10 cellular contexts compared by ENCODE assay signal in genomic region chr1:47449702-47450552, GRCh38. TPM values are rescaled to one million over a fixed set of nuclear protein-coding genes. Genes with fewer than 3 reads are reported as not detected.
DNase-seq lines count a peak whose midpoint lies in the region; ATAC-seq and TF ChIP-seq lines count a peak whose summit lies in the region.
"Had no signal": no experiment of that assay in that cellular context is flagged by ENCODE, and none has a peak within 500 bp of the region (broad histone marks: within the 10 kb centered on the region; RNA-seq: fewer than 3 reads in every experiment).

No MANE protein-coding gene starts in this region.

- no peak for ATAC-seq in HG03108 (IDR thresholded peaks at IDR 0.05; ENCODE audit: unreplicated experiment)
- ATAC-seq in GM18520 (IDR thresholded peaks at IDR 0.05; ENCODE audit: unreplicated experiment) = no peak

- no peak overlapping the region for H3K4me3 ChIP-seq in NB4 (ENCODE audit: low read depth, low read length)
- H3K4me3 ChIP-seq: HAP-1 had no signal

- DNase-seq in ELF-1 (ENCODE audit: low read depth, low spot score) = peak; percentile 84
- DNase-seq in NB4 (ENCODE audit: low read depth) = no peak
- peak; percentile 18 to 28 for DNase-seq in erythroblast (lab: John Stamatoyannopoulos, UW)
- DNase-seq in progenitor cell of endocrine pancreas (ENCODE audit: low spot score, unreplicated experiment) = peak; percentile 31
- DNase-seq in COR-L47 (lab: John Stamatoyannopoulos, UW) = no peak
- DNase-seq in activated T-cell treated with anti-CD3 and anti-CD28 coated beads, Interleukin-2, amount 50 U/mL, for 1 hour = no peak
- DNase-seq: activated naive CD8-positive, alpha-beta T cell treated with anti-CD3 and anti-CD28 coated beads, Interleukin-2, amount 10 ng/mL, durations not matched to agents 7 days and 5 days had no signal

- peaks cover 4% of the 10 kb centered on the region for H3K4me1 Mint-ChIP-seq in progenitor cell of endocrine pancreas (ENCODE audit: low read depth)

- peak; percentile 39 for TF ChIP-seq CTCF in NB4 (IDR thresholded peaks at IDR 0.05; ENCODE audit: low read depth, low read length)
- peak; percentile 65 for TF ChIP-seq CTCF in progenitor cell of endocrine pancreas (IDR thresholded peaks at IDR 0.05; ENCODE audit: unreplicated experiment)

- no peak overlapping the region for H3K4me3 Mint-ChIP-seq in progenitor cell of endocrine pancreas (ENCODE audit: low read depth)
- H3K4me3 Mint-ChIP-seq: activated naive CD8-positive, alpha-beta T cell treated with anti-CD3 and anti-CD28 coated beads, Interleukin-2, amount 10 ng/mL, durations not matched to agents 7 days and 5 days had no signal

- no peaks in the 10 kb centered on the region for H3K36me3 Mint-ChIP-seq in progenitor cell of endocrine pancreas (ENCODE audit: insufficient read depth)
- H3K36me3 Mint-ChIP-seq: activated naive CD8-positive, alpha-beta T cell treated with anti-CD3 and anti-CD28 coated beads, Interleukin-2, amount 10 ng/mL, durations not matched to agents 7 days and 5 days had no signal

- H3K9me3 Mint-ChIP-seq in progenitor cell of endocrine pancreas (ENCODE audit: low read depth) = no peaks in the 10 kb centered on the region
- H3K9me3 Mint-ChIP-seq: activated naive CD8-positive, alpha-beta T cell treated with anti-CD3 and anti-CD28 coated beads, Interleukin-2, amount 10 ng/mL, durations not matched to agents 7 days and 5 days had no signal

- peaks cover 6% of the 10 kb centered on the region for H3K27me3 Mint-ChIP-seq in progenitor cell of endocrine pancreas

- no peak overlapping the region for H3K27ac Mint-ChIP-seq in progenitor cell of endocrine pancreas
- H3K27ac Mint-ChIP-seq: activated naive CD8-positive, alpha-beta T cell treated with anti-CD3 and anti-CD28 coated beads, Interleukin-2, amount 10 ng/mL, durations not matched to agents 7 days and 5 days had no signal

- TF ChIP-seq POLR2A in NB4 (IDR thresholded peaks at IDR 0.05; ENCODE audit: extremely low read depth, insufficient read length) (no peak), erythroblast (IDR thresholded peaks at IDR 0.05; ENCODE audit: low read length) (no peak)

RNA-seq across cellular contexts. Expression of gene FOXD2, which starts 12.1 kb away (rescaled TPM):
- 0.05 TPM in 1 of 2 replicates, not detected in the other for total RNA-seq in progenitor cell of endocrine pancreas

RNA-seq across cellular contexts. Expression of gene FOXE3, which starts 33.8 kb away (rescaled TPM):
- total RNA-seq in progenitor cell of endocrine pancreas = not detected in 2 replicates
- total RNA-seq: activated naive CD8-positive, alpha-beta T cell treated with anti-CD3 and anti-CD28 coated beads, Interleukin-2, amount 10 ng/mL, durations not matched to agents 7 days and 5 days had no signal

Comparison
In these comparisons a context has a peak if more than half of its experiments do, and no peak if none do; other contexts are left out.
1. DNase-seq: peak in ELF-1 (single experiment), erythroblast (2 of 2) and progenitor cell of endocrine pancreas (single experiment); none in NB4 (single experiment), COR-L47 (single experiment) and activated T-cell treated with anti-CD3 and anti-CD28 coated beads, Interleukin-2, amount 50 U/mL, for 1 hour (single experiment).